Comparison of ENCODE assay signal across 17 cellular contexts in the genomic region with DNA sequence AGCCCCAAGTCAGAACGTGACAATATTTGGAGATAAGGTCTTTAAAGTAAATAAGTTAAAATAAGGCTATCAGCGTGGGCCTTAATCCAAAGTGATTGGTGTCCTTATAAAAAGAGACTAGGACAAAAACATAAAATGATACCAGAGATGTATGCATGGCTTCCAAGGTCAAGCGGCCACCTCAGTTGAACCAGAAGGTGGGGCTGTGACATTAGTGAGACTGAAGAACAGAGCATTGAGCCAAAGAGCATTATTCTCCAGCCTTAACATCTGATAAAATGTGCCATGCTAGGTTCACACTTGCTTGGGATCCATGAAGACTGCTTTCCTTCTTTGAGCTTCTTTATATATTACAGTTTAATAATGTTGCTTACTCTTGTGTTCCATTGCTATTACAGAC.
DNase-seq lines count a peak whose midpoint lies in the region; FAIRE-seq and TF ChIP-seq lines count a peak whose summit lies in the region.
"Had no signal": no experiment of that assay in that cellular context is flagged by ENCODE, and none has a peak within 500 bp of the region (broad histone marks: within the 10 kb centered on the region; RNA-seq: fewer than 3 reads in every experiment).

No MANE protein-coding gene starts in this region.

- H3K9me3 ChIP-seq in cardiac muscle cell (ENCODE audit: low read depth): no peaks in the 10 kb centered on the region
- no peaks in the 10 kb centered on the region for H3K9me3 ChIP-seq in neuronal stem cell (replicated peaks in 1 of 2; ENCODE audit: control insufficient read depth in 2 of 2, insufficient read depth in 1 of 2, low read depth in 1 of 2, low read length in 2 of 2)
- H3K9me3 ChIP-seq: esophagus squamous epithelium had no signal

- H4K8ac ChIP-seq in neuronal stem cell (ENCODE audit: low read depth, low read length): no peak overlapping the region

- H3K27me3 ChIP-seq in cardiac muscle cell: no peaks in the 10 kb centered on the region
- no peaks in the 10 kb centered on the region for H3K27me3 ChIP-seq in neuronal stem cell (ENCODE audit: control insufficient read depth in 3 of 3, insufficient read depth in 3 of 3, low read depth in 1 of 3, low read length in 3 of 3)
- H3K27me3 ChIP-seq: esophagus squamous epithelium, hepatocyte had no signal

- DNase-seq in cardiac muscle cell (ENCODE audit: low read depth in 1 of 2, low spot score in 1 of 2) (peak in 1 of 2 donors; percentile 5), cardiac septum (ENCODE audit: low spot score) (no peak), LNCaP clone FGC (ENCODE audit: low read depth) (no peak), neuronal stem cell (ENCODE audit: low spot score) (no peak), dedifferentiated amniotic fluid mesenchymal stem cell (ENCODE audit: extremely low spot score) (no peak), NCI-H2029 (lab: John Stamatoyannopoulos, UW) (no peak)
- DNase-seq in activated CD8-positive, alpha-beta memory T cell treated with anti-CD3 and anti-CD28 coated beads, Interleukin-2, amount 50 U/mL, for 48 hours: no peak
- DNase-seq: activated CD4-positive, alpha-beta T cell treated with anti-CD3 and anti-CD28 coated beads, Interleukin-2, amount 50 U/mL, for 48 hours; amygdala; DMS79; esophagus squamous epithelium; NCI-H345; substantia nigra had no signal

- no peaks in the 10 kb centered on the region for H3K4me1 ChIP-seq in cardiac muscle cell (ENCODE audit: low read depth)
- no peaks in the 10 kb centered on the region for H3K4me1 ChIP-seq in neuronal stem cell (ENCODE audit: control insufficient read depth in 2 of 2, insufficient read depth in 1 of 2, low read depth in 1 of 2, low read length in 2 of 2)
- H3K4me1 ChIP-seq: esophagus squamous epithelium had no signal

- no peaks in the 10 kb centered on the region for H3K36me3 ChIP-seq in cardiac muscle cell
- no peaks in the 10 kb centered on the region for H3K36me3 ChIP-seq in neuronal stem cell (replicated peaks in 1 of 2; ENCODE audit: control insufficient read depth in 2 of 2, insufficient read depth in 2 of 2, low read length in 2 of 2)
- H3K36me3 ChIP-seq: esophagus squamous epithelium had no signal

- H3K4me3 ChIP-seq in cardiac muscle cell: no peak overlapping the region
- no peak overlapping the region for H3K4me3 ChIP-seq in LNCaP clone FGC (ENCODE audit: low read depth, low read length)
- no peak overlapping the region for H3K4me3 ChIP-seq in neuronal stem cell (ENCODE audit: low read length in 2 of 2)
- H3K4me3 ChIP-seq: coronary artery, esophagus squamous epithelium, hepatocyte had no signal

- peak; percentile 18 for TF ChIP-seq CTCF in cardiac muscle cell (IDR thresholded peaks at IDR 0.05; ENCODE audit: low read depth, low read length)
- peak; percentile 26; the same call in 1 of the 2 replicates for TF ChIP-seq CTCF in LNCaP clone FGC (IDR thresholded peaks at IDR 0.05; ENCODE audit: control insufficient read depth, extremely low read depth, insufficient read depth)

- no peak overlapping the region for H3K23ac ChIP-seq in neuronal stem cell (ENCODE audit: low read depth, low read length, poor library complexity)

- no peak overlapping the region for H2BK12ac ChIP-seq in neuronal stem cell (ENCODE audit: low read length)

- intact Hi-C loops in cardiac septum (cut with DNase I): no loop called here

- no peak overlapping the region for H2BK15ac ChIP-seq in neuronal stem cell (ENCODE audit: low read length)

- FAIRE-seq in TTC549 (lab: Jason Lieb, UNC): peak; percentile 46
- FAIRE-seq: HTR-8/SVneo had no signal

- no peak overlapping the region for H4K91ac ChIP-seq in neuronal stem cell (ENCODE audit: low read depth, low read length, poor library complexity)

- H3K4ac ChIP-seq in neuronal stem cell (ENCODE audit: low read length): no peak overlapping the region

- H2BK120ac ChIP-seq in neuronal stem cell (ENCODE audit: low read depth, low read length): no peak overlapping the region

- H3K79me1 ChIP-seq in neuronal stem cell (ENCODE audit: low read depth, low read length): no peaks in the 10 kb centered on the region

- H2AFZ ChIP-seq in neuronal stem cell (ENCODE audit: low read length): no peak overlapping the region
- H2AFZ ChIP-seq: hepatocyte had no signal

- H3K9ac ChIP-seq in neuronal stem cell (ENCODE audit: low read depth, low read length, poor library complexity): no peak overlapping the region

- H3K14ac ChIP-seq in neuronal stem cell (ENCODE audit: low read length): no peak overlapping the region

- no peak overlapping the region for H3K4me2 ChIP-seq in neuronal stem cell (ENCODE audit: insufficient read depth, low read length, poor library complexity, severe bottlenecking)
- H3K4me2 ChIP-seq: hepatocyte had no signal

- H3K18ac ChIP-seq in neuronal stem cell (ENCODE audit: low read length): no peak overlapping the region

- H2AK5ac ChIP-seq in neuronal stem cell (ENCODE audit: low read depth, low read length): no peak overlapping the region

- no peak overlapping the region for H3K27ac ChIP-seq in cardiac muscle cell
- no peak overlapping the region for H3K27ac ChIP-seq in neuronal stem cell (replicated peaks; ENCODE audit: low read length)
- H3K27ac ChIP-seq: coronary artery, esophagus squamous epithelium, hepatocyte had no signal

- WGBS in neuronal stem cell (ENCODE audit: extremely low coverage in 2 of 2, insufficient read length in 2 of 2, insufficient replicate concordance in 1 of 2), 2 donors: no CpG with 5 or more reads among the region's 3 CpGs

- H2BK5ac ChIP-seq in neuronal stem cell (ENCODE audit: low read length): no peak overlapping the region
